In genomic region chr5:161778796-161779195, GRCh38 we compare ENCODE assay signal across 21 cellular contexts.
"Had no signal": no experiment of that assay in that cellular context is flagged by ENCODE, and none has a peak within 500 bp of the region (broad histone marks: within the 10 kb centered on the region; RNA-seq: fewer than 3 reads in every experiment).

No MANE protein-coding gene starts in this region.

- H3K4me1 Mint-ChIP-seq: mesothelial cell of epicardium, naive B cell had no signal

- H3K27ac Mint-ChIP-seq: dendritic cell treated with granulocyte-macrophage colony-stimulating factor and Interleukin-4, amounts not matched to agents 40 ng/mL and 50 ng/mL, for 4 days; effector memory CD8-positive, alpha-beta T cell; endodermal cell; mesothelial cell of epicardium; naive B cell had no signal

- H3K4me3 ChIP-seq: coronary artery, esophagus squamous epithelium, gastrocnemius medialis, heart right ventricle, left lung, lower lobe of right lung, mucosa of descending colon had no signal

- H3K27me3 Mint-ChIP-seq: dendritic cell treated with granulocyte-macrophage colony-stimulating factor and Interleukin-4, amounts not matched to agents 40 ng/mL and 50 ng/mL, for 4 days; effector memory CD8-positive, alpha-beta T cell; naive B cell had no signal

- H3K27me3 ChIP-seq: esophagus squamous epithelium, gastrocnemius medialis, heart right ventricle, left lung had no signal

- DNase-seq: effector CD8-positive, alpha-beta T cell; effector memory CD8-positive, alpha-beta T cell; endodermal cell; erythroblast; esophagus squamous epithelium; foreskin fibroblast; foreskin melanocyte; gastrocnemius medialis; glutamatergic neuron; heart right ventricle; hippocampal formation; left cardiac atrium; left lung; left ventricle myocardium superior; lower lobe of right lung; mesenchymal stem cell; mucosa of descending colon; naive B cell had no signal

- H3K36me3 Mint-ChIP-seq: mesothelial cell of epicardium, naive B cell had no signal

- H3K9me3 Mint-ChIP-seq: dendritic cell treated with granulocyte-macrophage colony-stimulating factor and Interleukin-4, amounts not matched to agents 40 ng/mL and 50 ng/mL, for 4 days; endodermal cell; mesothelial cell of epicardium had no signal

- H3K36me3 ChIP-seq: esophagus squamous epithelium, gastrocnemius medialis, heart right ventricle, left lung, lower lobe of right lung had no signal

- H3K4me3 Mint-ChIP-seq: dendritic cell treated with granulocyte-macrophage colony-stimulating factor and Interleukin-4, amounts not matched to agents 40 ng/mL and 50 ng/mL, for 4 days; effector memory CD8-positive, alpha-beta T cell; endodermal cell; mesothelial cell of epicardium; naive B cell had no signal
